24 cellular contexts compared by ENCODE assay signal in the genomic region with DNA sequence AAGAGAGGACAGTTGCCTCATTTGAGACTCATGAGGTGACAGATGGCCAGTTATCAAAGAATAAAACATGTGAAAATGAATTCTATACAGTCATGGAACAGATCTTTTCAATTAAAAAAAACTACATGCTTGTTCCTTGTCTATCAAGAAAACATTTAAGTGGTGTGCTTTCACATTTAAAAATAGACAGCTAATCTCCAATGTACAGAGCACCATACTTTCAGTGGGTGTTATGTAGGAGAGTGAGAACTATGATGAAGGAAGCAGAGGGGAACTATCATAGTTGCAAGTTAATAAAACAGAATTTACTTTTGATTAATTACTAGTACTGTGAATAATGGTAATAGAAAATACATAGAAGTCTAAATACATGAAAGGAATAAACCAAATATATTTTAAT.
"Had no signal": no experiment of that assay in that cellular context is flagged by ENCODE, and none has a peak within 500 bp of the region (broad histone marks: within the 10 kb centered on the region; RNA-seq: fewer than 3 reads in every experiment).

No MANE protein-coding gene starts in this region.

- H3K36me3 ChIP-seq: cardiac muscle cell, ovary, prostate gland had no signal

- H3K4me1 Mint-ChIP-seq: activated CD4-positive, alpha-beta T cell treated with anti-CD3 and anti-CD28 coated beads, Interleukin-2, amount 10 ng/mL, durations not matched to agents 24 days and 14 days; activated CD8-positive, alpha-beta memory T cell treated with anti-CD3 and anti-CD28 coated beads, Interleukin-2, amount 10 ng/mL, durations not matched to agents 7 days and 5 days; activated naive CD4-positive, alpha-beta T cell treated with anti-CD3 and anti-CD28 coated beads, Interleukin-2, amount 50 U/mL, for 24 hours; memory B cell; stimulated activated naive CD8-positive, alpha-beta T cell treated with anti-CD3 and anti-CD28 coated beads, Interleukin-15, amount 100 ng/mL, for 72 hours had no signal

- DNase-seq: activated CD4-positive, alpha-beta T cell treated with anti-CD3 and anti-CD28 coated beads, Interleukin-2, amount 10 ng/mL, durations not matched to agents 24 days and 14 days; activated CD8-positive, alpha-beta memory T cell treated with anti-CD3 and anti-CD28 coated beads, Interleukin-2, amount 10 ng/mL, durations not matched to agents 7 days and 5 days; activated CD8-positive, alpha-beta T cell treated with anti-CD3 and anti-CD28 coated beads for 36 hours; activated gamma-delta T cell treated with Interleukin-2 at 50 U/mL for 16 hours; activated T-cell treated with anti-CD3 and anti-CD28 coated beads for 4 hours; anterior cingulate cortex; body of pancreas; effector CD8-positive, alpha-beta T cell; foreskin keratinocyte; kidney; left lung; ovary; stimulated activated CD4-positive, alpha-beta T cell treated with anti-CD3 and anti-CD28 coated beads, Interleukin-12 subunit alpha, Interleukin-12 subunit beta, amount 100 ng/mL, for 4 hours; stimulated activated CD4-positive, alpha-beta T cell treated with anti-CD3 and anti-CD28 coated beads, Interleukin-4, amount 100 ng/mL, for 4 hours; stimulated activated naive CD8-positive, alpha-beta T cell treated with anti-CD3 and anti-CD28 coated beads, Interleukin-15, amount 100 ng/mL, for 72 hours; T-helper 17 cell; transverse colon had no signal

- H3K9me3 ChIP-seq: body of pancreas, left lung, neutrophil, ovary, prostate gland, transverse colon had no signal

- ATAC-seq: activated CD8-positive, alpha-beta memory T cell treated with anti-CD3 and anti-CD28 coated beads, Interleukin-2, amount 10 ng/mL, durations not matched to agents 7 days and 5 days; activated CD8-positive, alpha-beta T cell treated with anti-CD3 and anti-CD28 coated beads for 36 hours; body of pancreas; foreskin keratinocyte; left lung; stimulated activated naive CD8-positive, alpha-beta T cell treated with anti-CD3 and anti-CD28 coated beads, Interleukin-15, amount 100 ng/mL, for 72 hours; T-helper 17 cell had no signal

- H3K27ac Mint-ChIP-seq: activated CD4-positive, alpha-beta T cell treated with anti-CD3 and anti-CD28 coated beads, Interleukin-2, amount 10 ng/mL, durations not matched to agents 24 days and 14 days; activated CD8-positive, alpha-beta memory T cell treated with anti-CD3 and anti-CD28 coated beads, Interleukin-2, amount 10 ng/mL, durations not matched to agents 7 days and 5 days; activated CD8-positive, alpha-beta T cell treated with anti-CD3 and anti-CD28 coated beads for 36 hours; activated naive CD4-positive, alpha-beta T cell treated with anti-CD3 and anti-CD28 coated beads, Interleukin-2, amount 50 U/mL, for 24 hours; dendritic cell treated with granulocyte-macrophage colony-stimulating factor and Interleukin-4, amounts not matched to agents 40 ng/mL and 50 ng/mL, for 4 days; memory B cell; nephron; T-helper 17 cell had no signal

- H3K4me1 ChIP-seq: body of pancreas, foreskin keratinocyte, left lung, prostate gland had no signal

- H3K27me3 ChIP-seq: body of pancreas, cardiac muscle cell, foreskin keratinocyte, left lung, neutrophil, ovary, transverse colon had no signal

- H3K9me3 Mint-ChIP-seq: activated CD4-positive, alpha-beta T cell treated with anti-CD3 and anti-CD28 coated beads, Interleukin-2, amount 10 ng/mL, durations not matched to agents 24 days and 14 days; activated CD8-positive, alpha-beta T cell treated with anti-CD3 and anti-CD28 coated beads for 36 hours; activated naive CD4-positive, alpha-beta T cell treated with anti-CD3 and anti-CD28 coated beads, Interleukin-2, amount 50 U/mL, for 24 hours; dendritic cell treated with granulocyte-macrophage colony-stimulating factor and Interleukin-4, amounts not matched to agents 40 ng/mL and 50 ng/mL, for 4 days; memory B cell; nephron; stimulated activated naive CD8-positive, alpha-beta T cell treated with anti-CD3 and anti-CD28 coated beads, Interleukin-15, amount 100 ng/mL, for 72 hours had no signal

- H3K4me3 Mint-ChIP-seq: activated CD4-positive, alpha-beta T cell treated with anti-CD3 and anti-CD28 coated beads, Interleukin-2, amount 10 ng/mL, durations not matched to agents 24 days and 14 days; activated CD8-positive, alpha-beta memory T cell treated with anti-CD3 and anti-CD28 coated beads, Interleukin-2, amount 10 ng/mL, durations not matched to agents 7 days and 5 days; activated CD8-positive, alpha-beta T cell treated with anti-CD3 and anti-CD28 coated beads for 36 hours; activated naive CD4-positive, alpha-beta T cell treated with anti-CD3 and anti-CD28 coated beads, Interleukin-2, amount 50 U/mL, for 24 hours; dendritic cell treated with granulocyte-macrophage colony-stimulating factor and Interleukin-4, amounts not matched to agents 40 ng/mL and 50 ng/mL, for 4 days; memory B cell; nephron; stimulated activated naive CD8-positive, alpha-beta T cell treated with anti-CD3 and anti-CD28 coated beads, Interleukin-15, amount 100 ng/mL, for 72 hours; T-helper 17 cell had no signal

- H3K4me3 ChIP-seq: body of pancreas, cardiac muscle cell, left lung, ovary, prostate gland, transverse colon had no signal

- H3K27me3 Mint-ChIP-seq: activated CD4-positive, alpha-beta T cell treated with anti-CD3 and anti-CD28 coated beads, Interleukin-2, amount 10 ng/mL, durations not matched to agents 24 days and 14 days; activated CD8-positive, alpha-beta memory T cell treated with anti-CD3 and anti-CD28 coated beads, Interleukin-2, amount 10 ng/mL, durations not matched to agents 7 days and 5 days; activated CD8-positive, alpha-beta T cell treated with anti-CD3 and anti-CD28 coated beads for 36 hours; activated naive CD4-positive, alpha-beta T cell treated with anti-CD3 and anti-CD28 coated beads, Interleukin-2, amount 50 U/mL, for 24 hours; dendritic cell treated with granulocyte-macrophage colony-stimulating factor and Interleukin-4, amounts not matched to agents 40 ng/mL and 50 ng/mL, for 4 days; memory B cell; stimulated activated naive CD8-positive, alpha-beta T cell treated with anti-CD3 and anti-CD28 coated beads, Interleukin-15, amount 100 ng/mL, for 72 hours; T-helper 17 cell had no signal

- H3K27ac ChIP-seq: body of pancreas, cardiac muscle cell, foreskin keratinocyte, left lung, neutrophil, ovary, prostate gland, transverse colon had no signal
